In genomic region chr3:39052613-39053012, GRCh38 we compare ENCODE assay signal across 8 cellular contexts. TPM values are rescaled to one million over a fixed set of nuclear protein-coding genes. Genes with fewer than 3 reads are reported as not detected.
DNase-seq lines count a peak whose midpoint lies in the region; ATAC-seq and TF ChIP-seq lines count a peak whose summit lies in the region.

No MANE protein-coding gene starts in this region.

- H3K27me3 Mint-ChIP-seq in stimulated activated naive B cell treated with anti-CD40 and anti-IgM and Interleukin-4, amounts not matched to agents 10 μg/mL and 1 μg/mL and 100 μg/mL, for 72 hours = no peaks in the 10 kb centered on the region

- peaks cover 23 to 45% of the 10 kb centered on the region in 2 donors for H3K4me1 Mint-ChIP-seq in stimulated activated naive B cell treated with anti-CD40 and anti-IgM and Interleukin-4, amounts not matched to agents 10 μg/mL and 1 μg/mL and 100 μg/mL, for 72 hours

- H3K4me3 Mint-ChIP-seq in stimulated activated naive B cell treated with anti-CD40 and anti-IgM and Interleukin-4, amounts not matched to agents 10 μg/mL and 1 μg/mL and 100 μg/mL, for 72 hours = peak overlapping the region; percentile 96 to 98

- no peaks in the 10 kb centered on the region for H3K4me1 ChIP-seq in iPS DF 6.9 (ENCODE audit: control insufficient read depth, insufficient read depth, low read length)

- H3K36me3 ChIP-seq in WERI-Rb-1 (no peaks in the 10 kb centered on the region), iPS DF 6.9 (ENCODE audit: control insufficient read depth, insufficient read depth, low read length) (no peaks in the 10 kb centered on the region)

- DNase-seq in NCI-H510A treated with DMSO at 0.1 percent for 48 hours (lab: John Stamatoyannopoulos, UW) (peak; percentile 30), NCI-H510A (lab: John Stamatoyannopoulos, UW) (no peak), WERI-Rb-1 (no peak), iPS DF 6.9 (ENCODE audit: low read depth, low spot score) (no peak), HUDEP-2 (lab: John Stamatoyannopoulos, UW; ENCODE audit: unreplicated experiment in 76 of 76) (no peak)
- DNase-seq in stimulated activated naive B cell treated with anti-CD40 and anti-IgM and Interleukin-4, amounts not matched to agents 10 μg/mL and 1 μg/mL and 100 μg/mL, for 72 hours = no peak
- DNase-seq in stimulated activated CD4-positive, alpha-beta T cell treated with anti-CD3 and anti-CD28 coated beads, Interleukin-1b, Interleukin-23, amount 100 ng/mL, for 48 hours = no peak

- H3K27ac Mint-ChIP-seq in stimulated activated naive B cell treated with anti-CD40 and anti-IgM and Interleukin-4, amounts not matched to agents 10 μg/mL and 1 μg/mL and 100 μg/mL, for 72 hours = peak overlapping the region; percentile 97

- no peak for TF ChIP-seq CTCF in WERI-Rb-1 (IDR thresholded peaks at IDR 0.05; ENCODE audit: low read depth, low read length)

- no CpG with 5 or more reads among the region's 12 CpGs for WGBS in iPS DF 6.9 (ENCODE audit: insufficient coverage, insufficient read length)

- H3K27ac ChIP-seq in WERI-Rb-1 = peak overlapping the region; percentile 88
- no peak overlapping the region for H3K27ac ChIP-seq in iPS DF 6.9 (ENCODE audit: low read length)

- ATAC-seq in stimulated activated naive B cell treated with anti-CD40 and anti-IgM and Interleukin-4, amounts not matched to agents 10 μg/mL and 1 μg/mL and 100 μg/mL, for 72 hours (replicated peaks) = no peak
- no peak for ATAC-seq in esophagus mucosa

- peak overlapping the region; percentile 89 for H3K4me3 ChIP-seq in WERI-Rb-1 (ENCODE audit: low read depth, low read length)
- H3K4me3 ChIP-seq in iPS DF 6.9 (ENCODE audit: low read length) = peak overlapping the region; percentile 84; the same call in 1 of the 2 replicates

- no peaks in the 10 kb centered on the region for H3K9me3 Mint-ChIP-seq in stimulated activated naive B cell treated with anti-CD40 and anti-IgM and Interleukin-4, amounts not matched to agents 10 μg/mL and 1 μg/mL and 100 μg/mL, for 72 hours

- H3K27me3 ChIP-seq in WERI-Rb-1 (ENCODE audit: insufficient read depth, low read depth, severe bottlenecking) (no peaks in the 10 kb centered on the region), iPS DF 6.9 (ENCODE audit: control insufficient read depth, insufficient read depth, low read length) (no peaks in the 10 kb centered on the region)

- H3K36me3 Mint-ChIP-seq in stimulated activated naive B cell treated with anti-CD40 and anti-IgM and Interleukin-4, amounts not matched to agents 10 μg/mL and 1 μg/mL and 100 μg/mL, for 72 hours = peaks cover 0 to 2% of the 10 kb centered on the region in 2 donors

- no peaks in the 10 kb centered on the region for H3K9me3 ChIP-seq in WERI-Rb-1 (ENCODE audit: severe bottlenecking)
- no peaks in the 10 kb centered on the region for H3K9me3 ChIP-seq in iPS DF 6.9 (ENCODE audit: control insufficient read depth, insufficient read depth, low read length)

RNA-seq across cellular contexts. Expression of gene WDR48, which starts 0.8 kb away (rescaled TPM):
- total RNA-seq in esophagus mucosa = 17.5 TPM

RNA-seq across cellular contexts. Expression of gene SCN11A, which starts 0.9 kb away (rescaled TPM):
- total RNA-seq in esophagus mucosa = 0.04 TPM

RNA-seq across cellular contexts. Expression of gene GORASP1, which starts 54.8 kb away (rescaled TPM):
- total RNA-seq in esophagus mucosa = 23.5 TPM

RNA-seq across cellular contexts. Expression of gene TTC21A, which starts 54.9 kb away (rescaled TPM):
- 2.3 TPM for total RNA-seq in esophagus mucosa
